9 cellular contexts compared by ENCODE assay signal in genomic region chr3:192892981-192893827, GRCh38. TPM values are rescaled to one million over a fixed set of nuclear protein-coding genes. Genes with fewer than 3 reads are reported as not detected.
DNase-seq lines count a peak whose midpoint lies in the region; ATAC-seq, FAIRE-seq and TF ChIP-seq lines count a peak whose summit lies in the region.
"Had no signal": no experiment of that assay in that cellular context is flagged by ENCODE, and none has a peak within 500 bp of the region (broad histone marks: within the 10 kb centered on the region; RNA-seq: fewer than 3 reads in every experiment).

No MANE protein-coding gene starts in this region.

- no peaks in the 10 kb centered on the region for H3K27me3 ChIP-seq in CD4-positive, alpha-beta T cell (ENCODE audit: control insufficient read depth, insufficient read depth, low read length)
- no peaks in the 10 kb centered on the region; a peak in 1 of 5 replicates for H3K27me3 ChIP-seq in K562 (ENCODE audit: control insufficient read depth in 2 of 2, insufficient read depth in 2 of 2, low read length in 2 of 2)

- FAIRE-seq in K562 (lab: Jason Lieb, UNC), result no peak

- no peak overlapping the region for H3K9ac ChIP-seq in K562 (ENCODE audit: insufficient read depth in 1 of 2, low read depth in 2 of 2, low read length in 2 of 2)
- H3K9ac ChIP-seq: parathyroid adenoma had no signal

- TF ChIP-seq RAD21 in K562 (CRISPR knock-in tag; conservative IDR thresholded peaks at IDR 0.05 in 1 of 2, IDR thresholded peaks at IDR 0.05 in 1 of 2), result no peak

- POLR2A ChIA-PET in CD4-positive, alpha-beta T cell (lab: Charles Lee), result interaction anchor here (2.5 kb wide), 1 partner anchor 24 kb away, joined by 8 read pairs; the partner anchor contains the start of gene MB21D2
- POLR2A ChIA-PET in K562 (lab: Yijun Ruan, JAX), result no interaction called here

- TF ChIP-seq CTCF in CD4-positive, alpha-beta T cell (IDR thresholded peaks at IDR 0.05), result no peak
- TF ChIP-seq CTCF in K562 (IDR thresholded peaks at IDR 0.05 in 2 of 3, conservative IDR thresholded peaks at IDR 0.05 in 1 of 3; ENCODE audit: insufficient read depth in 2 of 3, low read depth in 1 of 3, low read length in 3 of 3) (no peak), mesothelial cell of epicardium (IDR thresholded peaks at IDR 0.05; ENCODE audit: unreplicated experiment) (no peak)

- H3K27me3 Mint-ChIP-seq in CD4-positive, alpha-beta T cell, result no peaks in the 10 kb centered on the region
- H3K27me3 Mint-ChIP-seq in T-helper 1 cell treated with Interleukin-12 subunit alpha and Interleukin-12 subunit beta and Interleukin-4 antibody, amounts not matched to agents 30 μg/mL and 1 μg/mL, for 36 hours (ENCODE audit: low read depth), result peaks cover 11% of the 10 kb centered on the region
- no peaks in the 10 kb centered on the region for H3K27me3 Mint-ChIP-seq in mesothelial cell of epicardium (ENCODE audit: low read depth)

- no peaks in the 10 kb centered on the region for H3K79me2 ChIP-seq in K562 (ENCODE audit: control insufficient read depth, insufficient read depth, low read length)
- H3K79me2 ChIP-seq: parathyroid adenoma had no signal

- no peak for TF ChIP-seq EP300 in K562 (IDR thresholded peaks at IDR 0.05; ENCODE audit: low read length)

- no peaks in the 10 kb centered on the region for H4K20me1 ChIP-seq in K562 (replicated peaks; ENCODE audit: control insufficient read depth, insufficient read depth, low read length)

- intact Hi-C loops in CD4-positive, alpha-beta T cell (cut with DNase I, micrococcal nuclease), result no loop called here
- intact Hi-C loops in K562 (cut with micrococcal nuclease), result no loop called here

- no peaks in the 10 kb centered on the region for H3K9me3 Mint-ChIP-seq in CD4-positive, alpha-beta T cell
- H3K9me3 Mint-ChIP-seq in T-helper 1 cell treated with Interleukin-12 subunit alpha and Interleukin-12 subunit beta and Interleukin-4 antibody, amounts not matched to agents 30 μg/mL and 1 μg/mL, for 36 hours, result peaks cover 3% of the 10 kb centered on the region
- no peaks in the 10 kb centered on the region for H3K9me3 Mint-ChIP-seq in mesothelial cell of epicardium

- H3K27ac ChIP-seq in CD4-positive, alpha-beta T cell (ENCODE audit: low read depth, low read length), result peak overlapping the region; percentile 52
- H3K27ac ChIP-seq in K562 (ENCODE audit: extremely low read depth, low read depth, low read length), result no peak overlapping the region
- H3K27ac ChIP-seq: parathyroid adenoma had no signal

- no peak for TF ChIP-seq POLR2A in K562 (conservative IDR thresholded peaks at IDR 0.05)

- no peaks in the 10 kb centered on the region for H3K36me3 ChIP-seq in K562 (ENCODE audit: control insufficient read depth, insufficient read depth, low read length)

- ATAC-seq in CD4-positive, alpha-beta T cell (ENCODE audit: poor library complexity), result peak; percentile 78
- ATAC-seq in GM19467 (IDR thresholded peaks at IDR 0.05; ENCODE audit: unreplicated experiment), result peak; percentile 94
- ATAC-seq in HG03442 (IDR thresholded peaks at IDR 0.05; ENCODE audit: unreplicated experiment), result peak; percentile 95
- peak; percentile 27; the same call in 1 of the 3 replicates for ATAC-seq in K562
- ATAC-seq in stimulated activated naive CD8-positive, alpha-beta T cell treated with anti-CD3 and anti-CD28 coated beads, Interleukin-15, Interleukin-2, amounts not matched to agents 100 U/mL and 50 U/mL, for 24 hours, result peak; percentile 96

- peak overlapping the region; percentile 62 for H3K4me3 Mint-ChIP-seq in CD4-positive, alpha-beta T cell
- H3K4me3 Mint-ChIP-seq in T-helper 1 cell treated with Interleukin-12 subunit alpha and Interleukin-12 subunit beta and Interleukin-4 antibody, amounts not matched to agents 30 μg/mL and 1 μg/mL, for 36 hours, result peak overlapping the region; percentile 63
- H3K4me3 Mint-ChIP-seq in mesothelial cell of epicardium, result no peak overlapping the region

- H3K4me3 ChIP-seq in K562, result no peak overlapping the region

- DNase-seq in CD4-positive, alpha-beta T cell, result peak; percentile 19 to 48 (median 34)
- DNase-seq in K562 (ENCODE audit: extremely low read depth in 1 of 4, low spot score in 3 of 4), result peak in 1 of 4 experiments; percentile 6
- no peak for DNase-seq in mesothelial cell of epicardium (ENCODE audit: low spot score in 2 of 2, unreplicated experiment in 2 of 2)
- peak; percentile 67 for DNase-seq in stimulated activated naive CD8-positive, alpha-beta T cell treated with anti-CD3 and anti-CD28 coated beads, Interleukin-15, Interleukin-2, amounts not matched to agents 100 U/mL and 50 U/mL, for 24 hours
- DNase-seq in NCI-H2171 (lab: John Stamatoyannopoulos, UW), result no peak

- under 1% methylated on average over 17 of the region's 17 CpGs for WGBS in K562 (ENCODE audit: insufficient coverage, low coverage, missing lambda C conversion rate)

- no peaks in the 10 kb centered on the region for H3K36me3 Mint-ChIP-seq in CD4-positive, alpha-beta T cell (ENCODE audit: low read depth)
- peaks cover 44% of the 10 kb centered on the region for H3K36me3 Mint-ChIP-seq in T-helper 1 cell treated with Interleukin-12 subunit alpha and Interleukin-12 subunit beta and Interleukin-4 antibody, amounts not matched to agents 30 μg/mL and 1 μg/mL, for 36 hours (ENCODE audit: low read depth)
- no peaks in the 10 kb centered on the region for H3K36me3 Mint-ChIP-seq in mesothelial cell of epicardium

- H3K4me1 Mint-ChIP-seq in CD4-positive, alpha-beta T cell (ENCODE audit: low read depth), result peaks cover 35% of the 10 kb centered on the region
- H3K4me1 Mint-ChIP-seq in T-helper 1 cell treated with Interleukin-12 subunit alpha and Interleukin-12 subunit beta and Interleukin-4 antibody, amounts not matched to agents 30 μg/mL and 1 μg/mL, for 36 hours (ENCODE audit: low read depth), result peaks cover 87% of the 10 kb centered on the region
- H3K4me1 Mint-ChIP-seq in mesothelial cell of epicardium, result peaks cover 62% of the 10 kb centered on the region

- in situ Hi-C loops in K562 (cut with MboI), result no loop called here

- H3K9me3 ChIP-seq in CD4-positive, alpha-beta T cell (ENCODE audit: control insufficient read depth, low read length), result no peaks in the 10 kb centered on the region
- no peaks in the 10 kb centered on the region for H3K9me3 ChIP-seq in K562 (replicated peaks; ENCODE audit: control insufficient read depth, insufficient read depth, low read depth, low read length)

- BruUV-seq in K562 (replicated peaks; lab: Mats Ljungman, UMichigan), result no TSS peak

- peak overlapping the region; percentile 70 for H3K27ac Mint-ChIP-seq in CD4-positive, alpha-beta T cell
- peak overlapping the region; percentile 98 for H3K27ac Mint-ChIP-seq in T-helper 1 cell treated with Interleukin-12 subunit alpha and Interleukin-12 subunit beta and Interleukin-4 antibody, amounts not matched to agents 30 μg/mL and 1 μg/mL, for 36 hours
- peak overlapping the region; percentile 88 for H3K27ac Mint-ChIP-seq in mesothelial cell of epicardium

- H2AFZ ChIP-seq in K562 (ENCODE audit: low read depth, low read length), result no peak overlapping the region
- H2AFZ ChIP-seq: parathyroid adenoma had no signal

- no peak overlapping the region for H3K4me2 ChIP-seq in K562 (ENCODE audit: insufficient read depth, low read length)

- H3K4me1 ChIP-seq in K562 (replicated peaks in 1 of 2; ENCODE audit: control insufficient read depth in 2 of 2, insufficient read depth in 2 of 2, low read length in 2 of 2), result no peaks in the 10 kb centered on the region
- H3K4me1 ChIP-seq: parathyroid adenoma had no signal

- no peaks in the 10 kb centered on the region for H3K9me1 ChIP-seq in K562 (ENCODE audit: control insufficient read depth, insufficient read depth, low read length)

- CTCF ChIA-PET in CD4-positive, alpha-beta T cell (lab: Charles Lee), result interaction anchor here (1.3 kb wide), 1 partner anchor 22 kb away, joined by 5 read pairs; no protein-coding TSS in a partner anchor
- CTCF ChIA-PET in K562 (lab: Yijun Ruan, JAX; ENCODE audit: low intra/inter-chr PET ratio), result no interaction called here

TF ChIP-seq in K562, 482 proteins besides CTCF, POLR2A, EP300 and RAD21 (continues in another document):
- no peak for TF ChIP-seq ZNF764 (CRISPR knock-in tag; IDR thresholded peaks at IDR 0.05; ENCODE audit: low read depth)
- peak; percentile 55 for TF ChIP-seq MEIS2 (IDR thresholded peaks at IDR 0.05; ENCODE audit: partially characterized antibody)
- no peak for TF ChIP-seq NR2C2 (CRISPR knock-in tag; IDR thresholded peaks at IDR 0.05)
- TF ChIP-seq NR2C2 (tag; IDR thresholded peaks at IDR 0.05), result peak; percentile 38; the same call in 1 of the 2 replicates
- no peak for TF ChIP-seq TEAD4 (IDR thresholded peaks at IDR 0.05; ENCODE audit: low read length)
- TF ChIP-seq TEAD4 (CRISPR knock-in tag; IDR thresholded peaks at IDR 0.05; ENCODE audit: borderline replicate concordance), result no peak
- TF ChIP-seq, protein P1, sequence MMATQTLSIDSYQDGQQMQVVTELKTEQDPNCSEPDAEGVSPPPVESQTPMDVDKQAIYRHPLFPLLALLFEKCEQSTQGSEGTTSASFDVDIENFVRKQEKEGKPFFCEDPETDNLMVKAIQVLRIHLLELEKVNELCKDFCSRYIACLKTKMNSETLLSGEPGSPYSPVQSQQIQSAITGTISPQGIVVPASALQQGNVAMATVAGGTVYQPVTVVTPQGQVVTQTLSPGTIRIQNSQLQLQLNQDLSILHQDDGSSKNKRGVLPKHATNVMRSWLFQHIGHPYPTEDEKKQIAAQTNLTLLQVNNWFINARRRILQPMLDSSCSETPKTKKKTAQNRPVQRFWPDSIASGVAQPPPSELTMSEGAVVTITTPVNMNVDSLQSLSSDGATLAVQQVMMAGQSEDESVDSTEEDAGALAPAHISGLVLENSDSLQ (IDR thresholded peaks at IDR 0.05), result peak; percentile 20; the same call in 1 of the 2 replicates

RNA-seq across cellular contexts. Expression of gene MB21D2, which starts 24.5 kb away (rescaled TPM):
- under 1 TPM; 0.77 to 0.78 TPM for total RNA-seq in CD4-positive, alpha-beta T cell
- total RNA-seq in K562 (2011; cell fraction: chromatin; rRNA removed; ENCODE audit: low replicate concordance), result not detected in 2 replicates
- not detected in 2 replicates for total RNA-seq in K562 (2011; cell fraction: nucleolus; rRNA removed)
- total RNA-seq in K562 (2011; cell fraction: nucleoplasm; rRNA removed), result not detected in 2 replicates
- total RNA-seq in K562 (2014; rRNA removed) (not detected in 2 replicates), K562 (2014; rRNA removed; fragmentation: Illumina TruSeq; extraction: Trizol) (not detected in 2 replicates), K562 (2015; rRNA removed; fragmentation: Illumina TruSeq; extraction: Trizol) (not detected in 2 replicates), K562 (2021) (not detected in 2 replicates), mesothelial cell of epicardium (8.5 to 9.4 TPM (median 9.1 TPM) in 3 replicates)
- polyA plus RNA-seq in K562 (2011; rRNA removed) (0.01 TPM in 1 of 2 replicates, not detected in the other), K562 (2014; fragmentation: Illumina TruSeq; extraction: Trizol) (not detected in 2 replicates), K562 (2014; fragmentation: Nextera tagmentation; extraction: Ambion mirVana) (not detected), K562 (2014; rRNA removed) (not detected in 2 replicates)
- 0.01 and 0.03 TPM in 2 replicates for polyA plus RNA-seq in K562 (2011; cell fraction: cytosol; rRNA removed)
- not detected in 2 replicates for polyA plus RNA-seq in K562 (2011; cell fraction: nucleus; rRNA removed)
- 0.03 TPM in 2 replicates for polyA plus RNA-seq in K562 (2012)
- polyA minus RNA-seq in K562 (2011; rRNA and poly(A)+ RNA removed), result 0.06 and 0.07 TPM in 2 replicates
- not detected in 2 replicates for polyA minus RNA-seq in K562 (2011; cell fraction: cytosol; rRNA and poly(A)+ RNA removed)
- 0.13 TPM in 1 of 2 replicates, not detected in the other for polyA minus RNA-seq in K562 (2011; cell fraction: nucleus; rRNA and poly(A)+ RNA removed)

Comparison
In these comparisons a context has a peak if more than half of its experiments do, and no peak if none do; other contexts are left out.
1. ATAC-seq: peak in every context shown above with its lines; median percentile 96 in stimulated activated naive CD8-positive, alpha-beta T cell treated with anti-CD3 and anti-CD28 coated beads, Interleukin-15, Interleukin-2, amounts not matched to agents 100 U/mL and 50 U/mL, for 24 hours; 95 in HG03442; 94 in GM19467; 78 in CD4-positive, alpha-beta T cell; 27 in K562.
2. DNase-seq: peak in CD4-positive, alpha-beta T cell (10 of 10) and stimulated activated naive CD8-positive, alpha-beta T cell treated with anti-CD3 and anti-CD28 coated beads, Interleukin-15, Interleukin-2, amounts not matched to agents 100 U/mL and 50 U/mL, for 24 hours (single experiment); none in mesothelial cell of epicardium (0 of 2) and NCI-H2171 (single experiment).
3. Peak in every context shown above with its lines, with median percentiles within 50 percentile points of each other: H3K27ac Mint-ChIP-seq.